19 cellular contexts compared by ENCODE assay signal in genomic region chr3:12957824-12958792, GRCh38.
A peak's percentile ranks its signal among the peaks of the same experiment; 100 is the strongest.
DNase-seq lines count a peak whose midpoint lies in the region; ATAC-seq and TF ChIP-seq lines count a peak whose summit lies in the region.
"Had no signal": no experiment of that assay in that cellular context is flagged by ENCODE, and none has a peak within 500 bp of the region (broad histone marks: within the 10 kb centered on the region; RNA-seq: fewer than 3 reads in every experiment).

No MANE protein-coding gene starts in this region.

- no peak for TF ChIP-seq POLR2A in gastrocnemius medialis (IDR thresholded peaks at IDR 0.05)

- no peak for TF ChIP-seq CTCF in gastrocnemius medialis (IDR thresholded peaks at IDR 0.05 in 4 of 5, conservative IDR thresholded peaks at IDR 0.05 in 1 of 5)

- H3K9me3 ChIP-seq in CD4-positive, CD25-positive, alpha-beta regulatory T cell (ENCODE audit: control insufficient read depth in 2 of 2, low read length in 2 of 2) = no peaks in the 10 kb centered on the region
- H3K9me3 ChIP-seq in gastrocnemius medialis = no peaks in the 10 kb centered on the region
- H3K9me3 ChIP-seq: breast epithelium had no signal

- ATAC-seq in CD4-positive, CD25-positive, alpha-beta regulatory T cell (ENCODE audit: low read depth in 2 of 2) = no peak
- no peak for ATAC-seq in gastrocnemius medialis
- no peak for ATAC-seq in HG02973 (IDR thresholded peaks at IDR 0.05; ENCODE audit: unreplicated experiment)
- no peak for ATAC-seq in GM18517 (IDR thresholded peaks at IDR 0.05; ENCODE audit: unreplicated experiment)

- H3K27ac Mint-ChIP-seq in CD4-positive, CD25-positive, alpha-beta regulatory T cell = peak overlapping the region in 2 of 3 donors; percentile 43 to 76
- peak overlapping the region; percentile 34 for H3K27ac Mint-ChIP-seq in activated T-helper 1 cell treated with anti-CD3 and anti-CD28 coated beads, Interleukin-12 subunit alpha, Interleukin-12 subunit beta, Interleukin-2, Interleukin-4 antibody, amounts not matched to agents 30 ng/mL and 10 ng/mL and 1 ng/mL, durations not matched to agents 14 hours and 24 hours and 36 hours
- H3K27ac Mint-ChIP-seq in immature natural killer cell = peak overlapping the region; percentile 31 to 87 (median 50)
- H3K27ac Mint-ChIP-seq: type B pancreatic cell had no signal

- no peak overlapping the region for H3K27ac ChIP-seq in CD4-positive, CD25-positive, alpha-beta regulatory T cell (ENCODE audit: insufficient read depth, low read length, poor library complexity, severe bottlenecking)
- H3K27ac ChIP-seq in gastrocnemius medialis = peak overlapping the region; percentile 52 to 88 (median 76)
- H3K27ac ChIP-seq: RWPE1 had no signal

- in situ Hi-C loops in gastrocnemius medialis (cut with MboI; ENCODE audit: low sequenced_read_pairs in 4 of 4) = no loop called here

- peaks cover 27% of the 10 kb centered on the region for H3K36me3 ChIP-seq in CD4-positive, CD25-positive, alpha-beta regulatory T cell (ENCODE audit: control insufficient read depth, insufficient read depth, low read length)
- no peaks in the 10 kb centered on the region for H3K36me3 ChIP-seq in gastrocnemius medialis
- H3K36me3 ChIP-seq: breast epithelium had no signal

- peak overlapping the region in 2 of 4 donors; percentile 25 to 41 for H3K4me3 Mint-ChIP-seq in CD4-positive, CD25-positive, alpha-beta regulatory T cell
- H3K4me3 Mint-ChIP-seq in activated T-helper 1 cell treated with anti-CD3 and anti-CD28 coated beads, Interleukin-12 subunit alpha, Interleukin-12 subunit beta, Interleukin-2, Interleukin-4 antibody, amounts not matched to agents 30 ng/mL and 10 ng/mL and 1 ng/mL, durations not matched to agents 14 hours and 24 hours and 36 hours = no peak overlapping the region
- peak overlapping the region in 2 of 5 donors; percentile 4 to 18 for H3K4me3 Mint-ChIP-seq in immature natural killer cell
- H3K4me3 Mint-ChIP-seq: type B pancreatic cell had no signal

- H3K4me1 ChIP-seq in CD4-positive, CD25-positive, alpha-beta regulatory T cell (ENCODE audit: control insufficient read depth, insufficient read depth, low read length, poor library complexity, severe bottlenecking) = peaks cover 40% of the 10 kb centered on the region
- H3K4me1 ChIP-seq in gastrocnemius medialis = peaks cover 97 to 100% of the 10 kb centered on the region in 2 donors

- H3K4me3 ChIP-seq in CD4-positive, CD25-positive, alpha-beta regulatory T cell (ENCODE audit: low read depth, low read length) = no peak overlapping the region
- no peak overlapping the region for H3K4me3 ChIP-seq in gastrocnemius medialis
- H3K4me3 ChIP-seq: breast epithelium, lung had no signal

- H3K9me3 Mint-ChIP-seq in CD4-positive, CD25-positive, alpha-beta regulatory T cell = no peaks in the 10 kb centered on the region
- H3K9me3 Mint-ChIP-seq in activated T-helper 1 cell treated with anti-CD3 and anti-CD28 coated beads, Interleukin-12 subunit alpha, Interleukin-12 subunit beta, Interleukin-2, Interleukin-4 antibody, amounts not matched to agents 30 ng/mL and 10 ng/mL and 1 ng/mL, durations not matched to agents 14 hours and 24 hours and 36 hours = no peaks in the 10 kb centered on the region
- no peaks in the 10 kb centered on the region for H3K9me3 Mint-ChIP-seq in immature natural killer cell
- H3K9me3 Mint-ChIP-seq: type B pancreatic cell had no signal

- intact Hi-C loops in activated T-helper 1 cell treated with anti-CD3 and anti-CD28 coated beads, Interleukin-12 subunit alpha, Interleukin-12 subunit beta, Interleukin-2, Interleukin-4 antibody, amounts not matched to agents 30 ng/mL and 10 ng/mL and 1 ng/mL, durations not matched to agents 14 hours and 24 hours and 36 hours (cut with micrococcal nuclease) = no loop called here
- intact Hi-C loops in gastrocnemius medialis (cut with DNase I; ENCODE audit: low total_unique reads) = no loop called here

- no peaks in the 10 kb centered on the region for H3K27me3 Mint-ChIP-seq in CD4-positive, CD25-positive, alpha-beta regulatory T cell
- no peaks in the 10 kb centered on the region for H3K27me3 Mint-ChIP-seq in activated T-helper 1 cell treated with anti-CD3 and anti-CD28 coated beads, Interleukin-12 subunit alpha, Interleukin-12 subunit beta, Interleukin-2, Interleukin-4 antibody, amounts not matched to agents 30 ng/mL and 10 ng/mL and 1 ng/mL, durations not matched to agents 14 hours and 24 hours and 36 hours (ENCODE audit: insufficient read depth)
- H3K27me3 Mint-ChIP-seq in immature natural killer cell (ENCODE audit: low read depth in 3 of 3) = peaks cover 2 to 11% (median 3%) of the 10 kb centered on the region in 3 donors
- H3K27me3 Mint-ChIP-seq: type B pancreatic cell had no signal

- no peaks in the 10 kb centered on the region for H3K27me3 ChIP-seq in CD4-positive, CD25-positive, alpha-beta regulatory T cell (ENCODE audit: control insufficient read depth, insufficient read depth, low read length)
- no peaks in the 10 kb centered on the region for H3K27me3 ChIP-seq in gastrocnemius medialis
- H3K27me3 ChIP-seq: breast epithelium had no signal

- peaks cover 9 to 92% (median 64%) of the 10 kb centered on the region in 4 donors for H3K4me1 Mint-ChIP-seq in CD4-positive, CD25-positive, alpha-beta regulatory T cell
- peaks cover 61% of the 10 kb centered on the region for H3K4me1 Mint-ChIP-seq in activated T-helper 1 cell treated with anti-CD3 and anti-CD28 coated beads, Interleukin-12 subunit alpha, Interleukin-12 subunit beta, Interleukin-2, Interleukin-4 antibody, amounts not matched to agents 30 ng/mL and 10 ng/mL and 1 ng/mL, durations not matched to agents 14 hours and 24 hours and 36 hours (ENCODE audit: low read depth)
- H3K4me1 Mint-ChIP-seq in immature natural killer cell = peaks cover 91 to 99% of the 10 kb centered on the region in 2 donors

- H3K36me3 Mint-ChIP-seq in CD4-positive, CD25-positive, alpha-beta regulatory T cell = peaks cover 18% of the 10 kb centered on the region
- peaks cover 13% of the 10 kb centered on the region for H3K36me3 Mint-ChIP-seq in activated T-helper 1 cell treated with anti-CD3 and anti-CD28 coated beads, Interleukin-12 subunit alpha, Interleukin-12 subunit beta, Interleukin-2, Interleukin-4 antibody, amounts not matched to agents 30 ng/mL and 10 ng/mL and 1 ng/mL, durations not matched to agents 14 hours and 24 hours and 36 hours (ENCODE audit: low read depth)
- peaks cover 0 to 10% (median 9%) of the 10 kb centered on the region in 3 donors for H3K36me3 Mint-ChIP-seq in immature natural killer cell
- H3K36me3 Mint-ChIP-seq: type B pancreatic cell had no signal

- no peak for DNase-seq in CD4-positive, CD25-positive, alpha-beta regulatory T cell
- no peak for DNase-seq in activated T-helper 1 cell treated with anti-CD3 and anti-CD28 coated beads, Interleukin-12 subunit alpha, Interleukin-12 subunit beta, Interleukin-2, Interleukin-4 antibody, amounts not matched to agents 30 ng/mL and 10 ng/mL and 1 ng/mL, durations not matched to agents 14 hours and 24 hours and 36 hours (ENCODE audit: low spot score)
- DNase-seq in immature natural killer cell (no peak), gastrocnemius medialis (no peak), HuH-7.5 (ENCODE audit: low spot score) (no peak), NCI-H2227 treated with DMSO at 0.1 percent for 48 hours (lab: John Stamatoyannopoulos, UW) (no peak)
- DNase-seq: activated CD4-positive, alpha-beta T cell treated with anti-CD3 and anti-CD28 coated beads, Interleukin-2, amount 50 U/mL, for 48 hours; activated effector memory CD4-positive, alpha-beta T cell treated with Interleukin-2 at 50 U/mL for 16 hours; DND-41; hippocampal formation; NCI-H2081; occipital lobe; T-helper 2 cell had no signal
